ENCODE assay signal across 1 cellular context in genomic region chr7:84022686-84023308, GRCh38.
TF ChIP-seq lines count a peak whose summit lies in the region.

No MANE protein-coding gene starts in this region.

TF ChIP-seq in A549, 52 proteins besides CTCF, POLR2A, EP300 and RAD21 (continued from another document):
- TF ChIP-seq PBX3 (IDR thresholded peaks at IDR 0.05) (peak; percentile 18; the same call in 1 of the 2 replicates), MAFK (IDR thresholded peaks at IDR 0.05; ENCODE audit: partially characterized antibody) (peak; percentile 83), JUNB (IDR thresholded peaks at IDR 0.05) (peak; percentile 98)
